ENCODE assay signal across 7 cellular contexts in genomic region chr13:79149210-79149609, GRCh38.
"Had no signal": no experiment of that assay in that cellular context is flagged by ENCODE, and none has a peak within 500 bp of the region (broad histone marks: within the 10 kb centered on the region; RNA-seq: fewer than 3 reads in every experiment).

No MANE protein-coding gene starts in this region.

- H3K27ac Mint-ChIP-seq: IgD-negative memory B cell had no signal

- H3K4me1 Mint-ChIP-seq: IgD-negative memory B cell had no signal

- ATAC-seq: K562 had no signal

- DNase-seq: IMR-90, KBM-7, KG1 had no signal

- FAIRE-seq: HTR-8/SVneo, K562 had no signal

- H3K27ac ChIP-seq: HL-60 had no signal

- H3K4me3 ChIP-seq: K562 had no signal

- H3K4me3 Mint-ChIP-seq: IgD-negative memory B cell had no signal
